In genomic region chr10:131387018-131387529, GRCh38 we compare ENCODE assay signal across 26 cellular contexts.
"Had no signal": no experiment of that assay in that cellular context is flagged by ENCODE, and none has a peak within 500 bp of the region (broad histone marks: within the 10 kb centered on the region; RNA-seq: fewer than 3 reads in every experiment).

No MANE protein-coding gene starts in this region.

- H3K27ac Mint-ChIP-seq: activated CD8-positive, alpha-beta memory T cell treated with anti-CD3 and anti-CD28 coated beads, Interleukin-2, amount 10 ng/mL, durations not matched to agents 7 days and 5 days; activated naive CD4-positive, alpha-beta T cell treated with anti-CD3 and anti-CD28 coated beads, Interleukin-2, amount 50 U/mL, for 24 hours; activated T-cell treated with anti-CD3 and anti-CD28 coated beads, Interleukin-2, amount 50 U/mL, for 24 hours; activated T-helper 1 cell treated with anti-CD3 and anti-CD28 coated beads, Interleukin-12 subunit alpha, Interleukin-12 subunit beta, Interleukin-2, Interleukin-4 antibody, amounts not matched to agents 30 ng/mL and 10 ng/mL and 1 ng/mL, durations not matched to agents 14 hours and 24 hours and 36 hours; brain; T-helper 1 cell treated with Interleukin-12 subunit alpha and Interleukin-12 subunit beta and Interleukin-4 antibody, amounts not matched to agents 30 μg/mL and 1 μg/mL, for 36 hours had no signal

- H3K27ac ChIP-seq: cardiac muscle cell had no signal

- H3K4me3 ChIP-seq: cardiac muscle cell had no signal

- H3K9me3 Mint-ChIP-seq: activated naive CD4-positive, alpha-beta T cell treated with anti-CD3 and anti-CD28 coated beads, Interleukin-2, amount 50 U/mL, for 24 hours; activated T-cell treated with anti-CD3 and anti-CD28 coated beads, Interleukin-2, amount 50 U/mL, for 24 hours; activated T-helper 1 cell treated with anti-CD3 and anti-CD28 coated beads, Interleukin-12 subunit alpha, Interleukin-12 subunit beta, Interleukin-2, Interleukin-4 antibody, amounts not matched to agents 30 ng/mL and 10 ng/mL and 1 ng/mL, durations not matched to agents 14 hours and 24 hours and 36 hours; T-helper 1 cell treated with Interleukin-12 subunit alpha and Interleukin-12 subunit beta and Interleukin-4 antibody, amounts not matched to agents 30 μg/mL and 1 μg/mL, for 36 hours had no signal

- ATAC-seq: activated CD8-positive, alpha-beta memory T cell treated with anti-CD3 and anti-CD28 coated beads, Interleukin-2, amount 10 ng/mL, durations not matched to agents 7 days and 5 days; PC-3 had no signal

- H3K36me3 ChIP-seq: cardiac muscle cell had no signal

- DNase-seq: activated CD4-positive, alpha-beta T cell treated with anti-CD3 and anti-CD28 coated beads for 48 hours; activated CD4-positive, alpha-beta T cell treated with anti-CD3 and anti-CD28 coated beads, Interleukin-2, amount 50 U/mL, for 4 hours; activated CD4-positive, CD25-positive, alpha-beta regulatory T cell treated with anti-CD3 and anti-CD28 coated beads, Interleukin-2, amount 50 U/mL, for 72 hours; activated CD8-positive, alpha-beta memory T cell treated with anti-CD3 and anti-CD28 coated beads, Interleukin-2, amount 10 ng/mL, durations not matched to agents 7 days and 5 days; activated effector memory CD4-positive, alpha-beta T cell treated with Interleukin-2 at 50 U/mL for 16 hours; activated naive CD4-positive, alpha-beta T cell; activated T-cell treated with anti-CD3 and anti-CD28 coated beads, Interleukin-2, amount 50 U/mL, for 24 hours; amygdala; cerebellar nuclear complex; Kasumi-1; KBM-7; NCI-H1048; NCI-H146; NCI-H187 treated with DMSO at 0.1 percent for 48 hours; NCI-H2081 treated with DMSO at 0.1 percent for 48 hours; NCI-H2171 treated with DMSO at 0.1 percent for 48 hours; NCI-H226; NCI-H526; NK-92 treated with Interleukin-12 subunit alpha and Interleukin-12 subunit beta, amount 100 ng/mL, for 24 hours; PC-3; SHP77 treated with DMSO at 0.1 percent for 48 hours had no signal

- H3K36me3 Mint-ChIP-seq: activated CD8-positive, alpha-beta memory T cell treated with anti-CD3 and anti-CD28 coated beads, Interleukin-2, amount 10 ng/mL, durations not matched to agents 7 days and 5 days; activated naive CD4-positive, alpha-beta T cell treated with anti-CD3 and anti-CD28 coated beads, Interleukin-2, amount 50 U/mL, for 24 hours; brain had no signal

- H3K27me3 Mint-ChIP-seq: activated CD8-positive, alpha-beta memory T cell treated with anti-CD3 and anti-CD28 coated beads, Interleukin-2, amount 10 ng/mL, durations not matched to agents 7 days and 5 days; activated T-cell treated with anti-CD3 and anti-CD28 coated beads, Interleukin-2, amount 50 U/mL, for 24 hours had no signal

- H3K4me3 Mint-ChIP-seq: activated CD8-positive, alpha-beta memory T cell treated with anti-CD3 and anti-CD28 coated beads, Interleukin-2, amount 10 ng/mL, durations not matched to agents 7 days and 5 days; activated naive CD4-positive, alpha-beta T cell treated with anti-CD3 and anti-CD28 coated beads, Interleukin-2, amount 50 U/mL, for 24 hours; activated T-cell treated with anti-CD3 and anti-CD28 coated beads, Interleukin-2, amount 50 U/mL, for 24 hours; activated T-helper 1 cell treated with anti-CD3 and anti-CD28 coated beads, Interleukin-12 subunit alpha, Interleukin-12 subunit beta, Interleukin-2, Interleukin-4 antibody, amounts not matched to agents 30 ng/mL and 10 ng/mL and 1 ng/mL, durations not matched to agents 14 hours and 24 hours and 36 hours; brain; T-helper 1 cell treated with Interleukin-12 subunit alpha and Interleukin-12 subunit beta and Interleukin-4 antibody, amounts not matched to agents 30 μg/mL and 1 μg/mL, for 36 hours had no signal

- H3K4me1 Mint-ChIP-seq: activated CD8-positive, alpha-beta memory T cell treated with anti-CD3 and anti-CD28 coated beads, Interleukin-2, amount 10 ng/mL, durations not matched to agents 7 days and 5 days; activated naive CD4-positive, alpha-beta T cell treated with anti-CD3 and anti-CD28 coated beads, Interleukin-2, amount 50 U/mL, for 24 hours had no signal
